Comparison of ENCODE assay signal across 9 cellular contexts in the genomic region with DNA sequence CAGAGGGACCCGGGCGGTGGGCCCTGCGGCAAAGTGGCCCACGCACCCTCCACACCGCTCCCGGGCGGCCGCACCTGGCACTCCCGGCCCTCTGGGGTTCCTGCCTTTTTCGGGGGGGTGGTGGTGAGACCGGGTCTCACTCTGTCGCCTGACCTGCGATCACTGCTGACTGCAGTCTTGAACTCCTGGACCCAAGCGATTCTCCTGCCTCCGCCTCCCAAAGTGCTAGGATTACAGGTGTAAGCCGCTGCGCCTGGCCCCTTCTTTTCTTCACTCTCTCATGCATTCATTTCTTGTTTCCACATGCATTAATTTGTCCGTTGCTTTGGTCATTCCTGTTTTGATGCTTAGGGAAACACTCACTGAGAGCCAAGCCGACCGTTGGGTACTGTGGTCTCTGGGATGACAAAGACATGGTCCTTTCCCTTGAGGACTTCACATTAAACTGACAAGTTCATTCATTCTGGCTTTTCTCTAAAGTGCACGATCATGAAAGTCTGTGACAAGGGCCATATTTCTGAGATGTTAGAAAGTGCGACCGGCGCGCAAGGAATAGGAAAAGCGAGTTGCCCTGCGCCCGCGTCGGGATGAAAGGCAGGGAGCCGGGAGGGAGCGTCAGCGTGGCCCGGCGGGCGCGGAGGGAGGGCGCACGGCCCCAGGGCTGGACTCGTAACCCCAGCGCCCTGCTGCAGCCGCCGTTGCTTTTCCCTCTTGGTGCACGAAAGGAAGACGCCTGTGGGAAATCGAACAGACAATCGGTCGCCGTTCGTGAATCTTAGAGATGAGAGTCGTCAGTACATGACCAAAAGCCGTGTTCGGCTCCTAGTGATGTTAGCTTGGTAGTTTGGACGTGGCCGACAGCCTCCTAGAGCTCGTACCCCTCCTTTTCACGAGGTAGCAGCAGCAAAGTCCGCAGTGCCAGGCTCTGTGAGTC. TPM values are rescaled to one million over a fixed set of nuclear protein-coding genes. Genes with fewer than 3 reads are reported as not detected.
DNase-seq lines count a peak whose midpoint lies in the region; ATAC-seq and TF ChIP-seq lines count a peak whose summit lies in the region.
"Had no signal": no experiment of that assay in that cellular context is flagged by ENCODE, and none has a peak within 500 bp of the region (broad histone marks: within the 10 kb centered on the region; RNA-seq: fewer than 3 reads in every experiment).

No MANE protein-coding gene starts in this region.

- POLR2A ChIA-PET in HEK293T (lab: Yijun Ruan, JAX) = no interaction called here

- DNase-seq in Right ventricle myocardium inferior (ENCODE audit: missing footprints) (no peak), cardiac septum (ENCODE audit: low spot score) (no peak), Peyer's patch (peak in 2 of 3 donors; percentile 40 to 51), dorsolateral prefrontal cortex (no peak), HEK293T (ENCODE audit: extremely low spot score) (no peak)

- ATAC-seq in Right ventricle myocardium inferior = peak; percentile 20
- ATAC-seq in GM21529 (IDR thresholded peaks at IDR 0.05; ENCODE audit: unreplicated experiment) = no peak

- H3K9me3 ChIP-seq in Peyer's patch (no peaks in the 10 kb centered on the region), mesodermal cell (ENCODE audit: control insufficient read depth, low read length) (peaks cover 4% of the 10 kb centered on the region)

- peaks cover 0 to 17% (median 2%) of the 10 kb centered on the region in 4 donors for H3K4me1 ChIP-seq in Peyer's patch
- H3K4me1 ChIP-seq in mesodermal cell (ENCODE audit: control insufficient read depth, insufficient read depth, low read length, poor library complexity, severe bottlenecking) = peaks cover 4% of the 10 kb centered on the region
- H3K4me1 ChIP-seq in urinary bladder (ENCODE audit: insufficient read depth) = peaks cover 4% of the 10 kb centered on the region

- 2% methylated on average over 49 to 56 of the region's 58 CpGs for WGBS in mesodermal cell (ENCODE audit: insufficient coverage in 2 of 2), 2 experiments
- WGBS in urinary bladder = 1% methylated on average over 58 of the region's 58 CpGs

- H3K4me3 ChIP-seq in Peyer's patch (peak overlapping the region; percentile 39 to 66 (median 61)), dorsolateral prefrontal cortex (peak overlapping the region; percentile 29 to 80 (median 66)), mesodermal cell (ENCODE audit: extremely low read depth, insufficient read depth, low read length, poor library complexity, severe bottlenecking) (peak overlapping the region; percentile 42), urinary bladder (ENCODE audit: low read depth, low read length) (peak overlapping the region; percentile 67)

- intact Hi-C loops in Right ventricle myocardium inferior (cut with DNase I) = no loop called here
- intact Hi-C loops in cardiac septum (cut with DNase I) = no loop called here
- intact Hi-C loops in dorsolateral prefrontal cortex (cut with DNase I) = no loop called here

- TF ChIP-seq CTCF in Peyer's patch (IDR thresholded peaks at IDR 0.05) = no peak
- no peak for TF ChIP-seq CTCF in dorsolateral prefrontal cortex (IDR thresholded peaks at IDR 0.05 in 54 of 56, conservative IDR thresholded peaks at IDR 0.05 in 2 of 56; ENCODE audit: low read depth in 1 of 56, partially characterized antibody in 56 of 56)

- no peak for TF ChIP-seq POLR2A in Peyer's patch (IDR thresholded peaks at IDR 0.05)

- H3K36me3 ChIP-seq in Peyer's patch (no peaks in the 10 kb centered on the region), mesodermal cell (ENCODE audit: control insufficient read depth, insufficient read depth, low read length) (no peaks in the 10 kb centered on the region), urinary bladder (ENCODE audit: insufficient read depth) (no peaks in the 10 kb centered on the region)

- H3K27ac ChIP-seq in Peyer's patch (peak overlapping the region in 3 of 4 donors; percentile 24 to 83 (median 30)), dorsolateral prefrontal cortex (no peak overlapping the region), mesodermal cell (ENCODE audit: low read depth, low read length, severe bottlenecking) (no peak overlapping the region), urinary bladder (ENCODE audit: low read depth) (no peak overlapping the region)

- H3K27me3 ChIP-seq in Peyer's patch (peaks cover 0 to 10% of the 10 kb centered on the region in 2 donors), dorsolateral prefrontal cortex (peaks cover 0 to 61% (median 23%) of the 10 kb centered on the region in 45 donors)

- CTCF ChIA-PET in HEK293T (lab: Yijun Ruan, JAX) = interaction anchor here (0.6 kb wide), 1 partner anchor 66 kb away, joined by 3 read pairs; no protein-coding TSS in a partner anchor

TF ChIP-seq in HEK293T, 16 proteins besides CTCF, POLR2A, EP300 and RAD21:
- TF ChIP-seq ZNF384 (IDR thresholded peaks at IDR 0.05) (no peak), FOXA1 (IDR thresholded peaks at IDR 0.05) (no peak), TARDBP (IDR thresholded peaks at IDR 0.05) (no peak), L3MBTL2 (conservative IDR thresholded peaks at IDR 0.05) (no peak; the same call in 1 of the 2 replicates), BHLHE40 (IDR thresholded peaks at IDR 0.05; ENCODE audit: borderline replicate concordance) (no peak), ARNT (IDR thresholded peaks at IDR 0.05) (no peak), ELF4 (IDR thresholded peaks at IDR 0.05) (no peak), SP1 (IDR thresholded peaks at IDR 0.05) (no peak), CTBP1 (IDR thresholded peaks at IDR 0.05; ENCODE audit: borderline replicate concordance) (no peak), LEF1 (IDR thresholded peaks at IDR 0.05; ENCODE audit: borderline replicate concordance) (no peak), NFRKB (IDR thresholded peaks at IDR 0.05) (no peak), FOXM1 (IDR thresholded peaks at IDR 0.05; ENCODE audit: borderline replicate concordance) (no peak), HDGF (IDR thresholded peaks at IDR 0.05; ENCODE audit: borderline replicate concordance) (no peak), SUZ12 (IDR thresholded peaks at IDR 0.05) (no peak), FOXK2 (IDR thresholded peaks at IDR 0.05) (no peak)
- TF ChIP-seq, protein P1, sequence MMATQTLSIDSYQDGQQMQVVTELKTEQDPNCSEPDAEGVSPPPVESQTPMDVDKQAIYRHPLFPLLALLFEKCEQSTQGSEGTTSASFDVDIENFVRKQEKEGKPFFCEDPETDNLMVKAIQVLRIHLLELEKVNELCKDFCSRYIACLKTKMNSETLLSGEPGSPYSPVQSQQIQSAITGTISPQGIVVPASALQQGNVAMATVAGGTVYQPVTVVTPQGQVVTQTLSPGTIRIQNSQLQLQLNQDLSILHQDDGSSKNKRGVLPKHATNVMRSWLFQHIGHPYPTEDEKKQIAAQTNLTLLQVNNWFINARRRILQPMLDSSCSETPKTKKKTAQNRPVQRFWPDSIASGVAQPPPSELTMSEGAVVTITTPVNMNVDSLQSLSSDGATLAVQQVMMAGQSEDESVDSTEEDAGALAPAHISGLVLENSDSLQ (IDR thresholded peaks at IDR 0.05) = no peak

RNA-seq across cellular contexts. Expression of a gene that starts 1.0 kb away (rescaled TPM):
- 0.19 TPM for total RNA-seq in Right ventricle myocardium inferior
- 0.13 TPM for total RNA-seq in cardiac septum
- 10 to 100 TPM in 1 of 4 donors, 1 to 10 TPM in 3; 1.7 to 62.7 (median 5.2) TPM for total RNA-seq in Peyer's patch
- 1 to 10 TPM in 17 of 120 experiments, under 1 TPM in 62, not detected in 41; 0.14 to 2.0 (median 0.50) TPM for total RNA-seq in dorsolateral prefrontal cortex
- 0.11 TPM for polyA plus RNA-seq in mesodermal cell (2013, experiment 1 of 2)
- polyA plus RNA-seq in mesodermal cell (2013, experiment 2 of 2) = 0.40 TPM
- total RNA-seq in urinary bladder = 0.90 TPM
- polyA plus RNA-seq in urinary bladder = 0.43 TPM
- total RNA-seq: dermis microvascular lymphatic vessel endothelial cell had no signal

RNA-seq across cellular contexts. Expression of a gene that starts 50.4 kb away (rescaled TPM):
- total RNA-seq in Right ventricle myocardium inferior (1.2 TPM), cardiac septum (0.94 TPM), Peyer's patch (10 to 100 TPM in 1 of 4 donors, 1 to 10 TPM in 3; 1.8 to 21.3 (median 2.8) TPM), dorsolateral prefrontal cortex (1 to 10 TPM in 23 of 120 experiments, under 1 TPM in 78, not detected in 19; 0.13 to 2.4 (median 0.61) TPM), urinary bladder (3.0 TPM)
- 3.6 TPM for polyA plus RNA-seq in mesodermal cell (2013, experiment 1 of 2)
- 7.8 TPM for polyA plus RNA-seq in mesodermal cell (2013, experiment 2 of 2)
- 0.67 TPM for polyA plus RNA-seq in urinary bladder
- total RNA-seq: dermis microvascular lymphatic vessel endothelial cell had no signal

Comparison
In these comparisons a context has a peak if more than half of its experiments do, and no peak if none do; other contexts are left out.
1. DNase-seq: peak in Peyer's patch (2 of 3); none in Right ventricle myocardium inferior (single experiment), cardiac septum (single experiment), dorsolateral prefrontal cortex (0 of 10) and HEK293T (single experiment).
2. H3K27ac ChIP-seq: peak in Peyer's patch (3 of 4); none in dorsolateral prefrontal cortex (0 of 59), mesodermal cell (single experiment) and urinary bladder (single experiment).
3. Peak in every context shown above with its lines, with median percentiles within 50 percentile points of each other: H3K4me3 ChIP-seq.